ENCODE assay signal across 8 cellular contexts in the genomic region with DNA sequence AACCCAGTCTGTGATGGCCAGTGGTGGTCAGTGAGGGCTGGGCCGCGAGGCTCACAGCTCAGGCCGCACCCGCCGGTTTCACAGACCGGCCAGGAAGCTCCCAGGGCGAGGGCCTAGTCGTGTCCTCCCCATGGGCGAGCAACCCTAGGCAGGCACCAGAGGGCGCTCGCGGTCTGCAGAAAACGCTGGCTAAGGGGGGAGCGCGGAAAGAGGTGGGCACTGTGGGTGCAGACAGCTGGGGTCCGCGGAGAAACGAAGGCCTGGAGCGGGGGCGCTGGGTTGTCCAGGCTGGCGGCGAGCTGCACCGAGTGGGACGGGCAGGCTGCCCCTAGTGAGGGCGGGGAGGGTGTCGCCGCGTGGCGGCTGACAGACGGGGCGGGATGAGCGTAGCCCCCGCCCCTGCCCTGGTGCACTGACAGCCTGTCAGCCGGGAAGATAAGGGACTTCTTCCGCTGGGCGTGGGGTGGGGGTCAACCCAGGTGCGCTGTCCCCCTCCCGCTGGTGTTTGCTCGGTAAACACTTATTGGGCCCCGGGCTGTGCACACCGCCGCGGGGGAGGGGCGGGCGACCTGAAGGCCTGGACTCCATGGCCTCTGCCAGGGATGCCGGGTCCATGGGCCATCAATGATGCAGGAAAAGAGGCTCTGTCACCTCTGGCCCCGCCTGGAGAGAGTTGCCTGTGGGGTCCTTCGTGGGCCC. TPM values are rescaled to one million over a fixed set of nuclear protein-coding genes. Genes with fewer than 3 reads are reported as not detected.
DNase-seq lines count a peak whose midpoint lies in the region; ATAC-seq, FAIRE-seq and TF ChIP-seq lines count a peak whose summit lies in the region.

No MANE protein-coding gene starts in this region.

- H3K4me2 ChIP-seq in GM23248 (ENCODE audit: unreplicated experiment) (peak overlapping the region; percentile 75), keratinocyte (ENCODE audit: control insufficient read depth, extremely low read depth, insufficient read depth, low read depth, low read length) (peak overlapping the region; percentile 77)

- WGBS in GM23248 (ENCODE audit: low coverage in 1 of 2, low lambda C conversion rate in 2 of 2, missing lambda C conversion rate in 2 of 2), 2 experiments, result 5 to 6% methylated on average over 31 to 43 of the region's 48 CpGs

- dilution Hi-C loops in keratinocyte (cut with MboI; ENCODE audit: extremely low pct_ligation_motif_present, low sequenced_read_pairs), result no loop called here

- H4K20me1 ChIP-seq in GM23248 (ENCODE audit: insufficient read depth) (no peaks in the 10 kb centered on the region), keratinocyte (ENCODE audit: control insufficient read depth, extremely low read depth, insufficient read depth, low read length) (peaks cover 5% of the 10 kb centered on the region)

- no peaks in the 10 kb centered on the region for H3K9me3 ChIP-seq in GM23248 (ENCODE audit: low read depth)
- no peaks in the 10 kb centered on the region for H3K9me3 ChIP-seq in keratinocyte (ENCODE audit: control insufficient read depth, low read depth, low read length)

- FAIRE-seq in keratinocyte (lab: Jason Lieb, UNC), result no peak

- H3K9ac ChIP-seq in GM23248 (peak overlapping the region; percentile 73), keratinocyte (ENCODE audit: control insufficient read depth, extremely low read depth, insufficient read depth, low read length) (no peak overlapping the region)

- H2AFZ ChIP-seq in GM23248 (peak overlapping the region; percentile 87), keratinocyte (ENCODE audit: control insufficient read depth, low read length) (peak overlapping the region; percentile 80)

- in situ Hi-C loops in ACHN (cut with HindIII; ENCODE audit: low pct_ligation_motif_present, low pct_unique_long_range_greater_than_20kb, low sequenced_read_pairs) (no loop called here), GM23248 (cut with MboI) (no loop called here)

- H3K4me3 ChIP-seq in GM23248, result peak overlapping the region; percentile 71
- H3K4me3 ChIP-seq in cardiac fibroblast (replicated peaks in 1 of 2; ENCODE audit: low read depth in 2 of 2, low read length in 2 of 2), result peak overlapping the region; percentile 37 to 56
- H3K4me3 ChIP-seq in keratinocyte (ENCODE audit: control insufficient read depth in 2 of 3, extremely low read depth in 1 of 3, insufficient read depth in 2 of 3, low read depth in 1 of 3, low read length in 3 of 3), result peak overlapping the region; percentile 20 to 59 (median 33)

- TF ChIP-seq CTCF in cardiac fibroblast (IDR thresholded peaks at IDR 0.05; ENCODE audit: low read depth, low read length) (peak; percentile 98), keratinocyte (optimal IDR thresholded peaks at IDR 0.05 in 1 of 3, IDR thresholded peaks at IDR 0.05 in 1 of 3, conservative IDR thresholded peaks at IDR 0.05 in 1 of 3; ENCODE audit: extremely low read depth in 1 of 3, insufficient read depth in 2 of 3, low read length in 3 of 3) (peak; percentile 74 to 96 (median 91))

- no peaks in the 10 kb centered on the region for H3K9me2 ChIP-seq in GM23248 (ENCODE audit: insufficient read depth)

- H3K79me2 ChIP-seq in GM23248 (ENCODE audit: insufficient read depth) (no peaks in the 10 kb centered on the region), keratinocyte (ENCODE audit: control insufficient read depth, insufficient read depth, low read length) (no peaks in the 10 kb centered on the region)

- H3K4me1 ChIP-seq in GM23248 (ENCODE audit: insufficient read depth) (no peaks in the 10 kb centered on the region), keratinocyte (ENCODE audit: control insufficient read depth, extremely low read depth, insufficient read depth, low read length) (no peaks in the 10 kb centered on the region)

- H3K36me3 ChIP-seq in GM23248 (ENCODE audit: low read depth) (no peaks in the 10 kb centered on the region), keratinocyte (ENCODE audit: control insufficient read depth in 2 of 2, extremely low read depth in 1 of 2, insufficient read depth in 2 of 2, low read length in 2 of 2) (no peaks in the 10 kb centered on the region)

- H3K27me3 ChIP-seq in GM23248 (replicated peaks; ENCODE audit: insufficient read depth) (no peaks in the 10 kb centered on the region), keratinocyte (ENCODE audit: control insufficient read depth, extremely low read depth, insufficient read depth, low read length) (peaks cover 2% of the 10 kb centered on the region)

- no peak for ATAC-seq in GM21576 (IDR thresholded peaks at IDR 0.05; ENCODE audit: unreplicated experiment)

- no peaks in the 10 kb centered on the region for H3K9me1 ChIP-seq in keratinocyte (ENCODE audit: control insufficient read depth, extremely low read depth, insufficient read depth, low read length)

- no peak overlapping the region for H3K27ac ChIP-seq in GM23248
- H3K27ac ChIP-seq in keratinocyte (ENCODE audit: control insufficient read depth, insufficient read depth, low read length), result no peak overlapping the region

- peak; percentile 68 for DNase-seq in ACHN
- DNase-seq in GM23248, result peak; percentile 87
- DNase-seq in NCI-H2171 treated with DMSO at 0.1 percent for 48 hours (lab: John Stamatoyannopoulos, UW), result peak; percentile 64
- DNase-seq in activated CD4-positive, CD25-positive, alpha-beta regulatory T cell (lab: John Stamatoyannopoulos, UW), result peak; percentile 74 to 87 (median 80)
- peak; percentile 78 to 81 for DNase-seq in cardiac fibroblast (ENCODE audit: low read depth in 2 of 2)
- no peak for DNase-seq in keratinocyte (ENCODE audit: low read depth, low spot score)
- peak; percentile 90 for DNase-seq in stimulated activated CD4-positive, alpha-beta T cell treated with anti-CD3 and anti-CD28 coated beads, Interleukin-12 subunit alpha, Interleukin-12 subunit beta, amount 100 ng/mL, for 4 hours

- no peaks in the 10 kb centered on the region for H3F3A ChIP-seq in GM23248 (ENCODE audit: insufficient read depth)

RNA-seq across cellular contexts. Expression of gene GP1BB, which starts 7.5 kb away (rescaled TPM):
- total RNA-seq in GM23248 (2014; rRNA removed; shearing (Covaris generic)), result 7.1 and 10.2 TPM in 2 replicates
- polyA plus RNA-seq in GM23248 (2016; fragmentation: Nextera tagmentation; extraction: Ambion mirVana), result 3.2 and 4.9 TPM in 2 replicates
- polyA plus RNA-seq in keratinocyte, result 0.05 to 0.23 TPM in 2 of 3 replicates, not detected in the other
- polyA plus RNA-seq in keratinocyte (2011; ENCODE audit: low read depth), result not detected
- polyA plus RNA-seq in keratinocyte (2011; cell fraction: cytosol; rRNA removed), result 0.07 and 0.30 TPM in 2 replicates
- 0.18 and 0.32 TPM in 2 replicates for polyA plus RNA-seq in keratinocyte (2011; cell fraction: nucleus; rRNA removed)
- polyA plus RNA-seq in keratinocyte (2012; ENCODE audit: low replicate concordance), result 0.39 and 1.4 TPM in 2 replicates
- 0.20 TPM in 1 of 3 replicates, not detected in the others for polyA minus RNA-seq in keratinocyte
- polyA minus RNA-seq in keratinocyte (2011; cell fraction: cytosol; rRNA and poly(A)+ RNA removed), result not detected
- 0.42 and 1.2 TPM in 2 replicates for polyA minus RNA-seq in keratinocyte (2011; cell fraction: nucleus; rRNA and poly(A)+ RNA removed)

RNA-seq across cellular contexts. Expression of gene SEPTIN5, which starts 16.5 kb away (rescaled TPM):
- 31.5 and 35.3 TPM in 2 replicates for total RNA-seq in GM23248 (2014; rRNA removed; shearing (Covaris generic))
- polyA plus RNA-seq in GM23248 (2016; fragmentation: Nextera tagmentation; extraction: Ambion mirVana) (16.1 and 17.0 TPM in 2 replicates), keratinocyte (2.2 to 4.9 TPM (median 4.2 TPM) in 3 replicates)
- 15.1 TPM for polyA plus RNA-seq in keratinocyte (2011; ENCODE audit: low read depth)
- 2.2 and 4.4 TPM in 2 replicates for polyA plus RNA-seq in keratinocyte (2011; cell fraction: cytosol; rRNA removed)
- polyA plus RNA-seq in keratinocyte (2011; cell fraction: nucleus; rRNA removed), result 10.1 and 11.5 TPM in 2 replicates
- 6.8 and 10.4 TPM in 2 replicates for polyA plus RNA-seq in keratinocyte (2012; ENCODE audit: low replicate concordance)
- 2.3 to 8.8 TPM (median 8.6 TPM) in 3 replicates for polyA minus RNA-seq in keratinocyte
- polyA minus RNA-seq in keratinocyte (2011; cell fraction: cytosol; rRNA and poly(A)+ RNA removed), result 6.9 TPM
- polyA minus RNA-seq in keratinocyte (2011; cell fraction: nucleus; rRNA and poly(A)+ RNA removed), result 3.2 and 8.7 TPM in 2 replicates

RNA-seq across cellular contexts. Expression of gene TBX1, which starts 29.8 kb away (rescaled TPM):
- 1.6 and 4.6 TPM in 2 replicates for total RNA-seq in GM23248 (2014; rRNA removed; shearing (Covaris generic))
- polyA plus RNA-seq in GM23248 (2016; fragmentation: Nextera tagmentation; extraction: Ambion mirVana) (2.2 and 2.8 TPM in 2 replicates), keratinocyte (0.10 TPM in 1 of 3 replicates, not detected in the others)
- polyA plus RNA-seq in keratinocyte (2011; ENCODE audit: low read depth), result 0.17 TPM
- polyA plus RNA-seq in keratinocyte (2011; cell fraction: cytosol; rRNA removed), result not detected in 2 replicates
- 0.19 TPM in 1 of 2 replicates, not detected in the other for polyA plus RNA-seq in keratinocyte (2011; cell fraction: nucleus; rRNA removed)
- polyA plus RNA-seq in keratinocyte (2012; ENCODE audit: low replicate concordance), result 0.18 and 0.30 TPM in 2 replicates
- not detected in 3 replicates for polyA minus RNA-seq in keratinocyte
- polyA minus RNA-seq in keratinocyte (2011; cell fraction: cytosol; rRNA and poly(A)+ RNA removed), result not detected
- not detected in 2 replicates for polyA minus RNA-seq in keratinocyte (2011; cell fraction: nucleus; rRNA and poly(A)+ RNA removed)
